In genomic region chr11:95262994-95263764, GRCh38 we compare ENCODE assay signal across 22 cellular contexts. TPM values are rescaled to one million over a fixed set of nuclear protein-coding genes. Genes with fewer than 3 reads are reported as not detected.
DNase-seq lines count a peak whose midpoint lies in the region; ATAC-seq and TF ChIP-seq lines count a peak whose summit lies in the region.
"Had no signal": no experiment of that assay in that cellular context is flagged by ENCODE, and none has a peak within 500 bp of the region (broad histone marks: within the 10 kb centered on the region; RNA-seq: fewer than 3 reads in every experiment).

No MANE protein-coding gene starts in this region.

- DNase-seq in activated CD4-positive, alpha-beta T cell treated with anti-CD3 and anti-CD28 coated beads for 36 hours, result no peak
- DNase-seq in activated CD4-positive, alpha-beta T cell treated with anti-CD3 and anti-CD28 coated beads, Interleukin-2, amount 50 U/mL, for 48 hours, result no peak
- DNase-seq in KG1 (lab: John Stamatoyannopoulos, UW), result peak; percentile 23
- no peak for DNase-seq in T-helper 17 cell
- no peak for DNase-seq in left lung
- no peak for DNase-seq in dermis blood vessel endothelial cell
- DNase-seq in testis, result no peak
- no peak for DNase-seq in vagina (ENCODE audit: extremely low spot score in 2 of 2)
- DNase-seq: activated CD4-positive, alpha-beta T cell treated with anti-CD3 and anti-CD28 coated beads, Interleukin-2, amount 50 U/mL, for 1 hour; activated T-cell treated with anti-CD3 and anti-CD28 coated beads, Interleukin-2, amount 50 U/mL, for 1 hour; body of pancreas; midbrain; NCI-H2081 treated with DMSO at 0.1 percent for 48 hours; NCI-H526 treated with DMSO at 0.1 percent for 48 hours; Peyer's patch; posterior cingulate gyrus; stimulated activated CD4-positive, alpha-beta T cell treated with anti-CD3 and anti-CD28 coated beads, Interleukin-1b, Interleukin-23, amount 100 ng/mL, for 48 hours had no signal

- CTCF ChIA-PET in activated CD4-positive, alpha-beta T cell treated with anti-CD3 and anti-CD28 coated beads for 36 hours (lab: Charles Lee), result interaction anchor here (1.1 to 1.3 kb wide), 3 partner anchors 8 to 113 kb away, joined by 3 read pairs; no protein-coding TSS in a partner anchor

- no peaks in the 10 kb centered on the region for H3K9me3 Mint-ChIP-seq in activated CD4-positive, alpha-beta T cell treated with anti-CD3 and anti-CD28 coated beads for 36 hours (ENCODE audit: low read depth)

- H3K9me3 ChIP-seq in T-helper 17 cell (ENCODE audit: control insufficient read depth, low read length, poor library complexity, severe bottlenecking) (no peaks in the 10 kb centered on the region), left lung (no peaks in the 10 kb centered on the region), testis (no peaks in the 10 kb centered on the region), vagina (no peaks in the 10 kb centered on the region)
- H3K9me3 ChIP-seq: body of pancreas, Peyer's patch, SJSA1 had no signal

- ATAC-seq in activated CD4-positive, alpha-beta T cell treated with anti-CD3 and anti-CD28 coated beads for 36 hours, result peak; percentile 61
- no peak for ATAC-seq in T-helper 17 cell
- ATAC-seq in left lung, result peak; percentile 54
- ATAC-seq: body of pancreas, left lobe of liver had no signal

- TF ChIP-seq CTCF in left lung (IDR thresholded peaks at IDR 0.05) (no peak), testis (IDR thresholded peaks at IDR 0.05) (no peak), vagina (IDR thresholded peaks at IDR 0.05) (no peak)

- H3K27ac Mint-ChIP-seq in activated CD4-positive, alpha-beta T cell treated with anti-CD3 and anti-CD28 coated beads for 36 hours, result no peak overlapping the region
- peak overlapping the region; percentile 44 for H3K27ac Mint-ChIP-seq in T-helper 17 cell
- H3K27ac Mint-ChIP-seq: activated naive CD8-positive, alpha-beta T cell; IgD-negative memory B cell had no signal

- H3K27me3 ChIP-seq in left lung (no peaks in the 10 kb centered on the region), testis (no peaks in the 10 kb centered on the region), vagina (no peaks in the 10 kb centered on the region)
- H3K27me3 ChIP-seq: body of pancreas, Peyer's patch, SJSA1 had no signal

- peaks cover 7% of the 10 kb centered on the region for H3K4me1 Mint-ChIP-seq in activated CD4-positive, alpha-beta T cell treated with anti-CD3 and anti-CD28 coated beads for 36 hours
- H3K4me1 Mint-ChIP-seq in T-helper 17 cell, result peaks cover 7% of the 10 kb centered on the region

- intact Hi-C loops in activated CD4-positive, alpha-beta T cell treated with anti-CD3 and anti-CD28 coated beads for 36 hours (cut with DNase I, micrococcal nuclease), result no loop called here
- intact Hi-C loops in left lung (cut with DNase I), result no loop called here
- intact Hi-C loops in testis (cut with DNase I; ENCODE audit: low total_unique reads), result no loop called here
- intact Hi-C loops in vagina (cut with DNase I), result no loop called here

- H3K4me3 ChIP-seq in left lung (no peak overlapping the region), testis (no peak overlapping the region), vagina (no peak overlapping the region)
- H3K4me3 ChIP-seq: body of pancreas, Peyer's patch, SJSA1 had no signal

- no peak for TF ChIP-seq POLR2A in testis (IDR thresholded peaks at IDR 0.05)
- no peak for TF ChIP-seq POLR2A in vagina (IDR thresholded peaks at IDR 0.05)

- no peaks in the 10 kb centered on the region for H3K36me3 ChIP-seq in left lung
- H3K36me3 ChIP-seq in testis (ENCODE audit: low read depth, missing control alignments), result no peaks in the 10 kb centered on the region
- H3K36me3 ChIP-seq in vagina, result no peaks in the 10 kb centered on the region
- H3K36me3 ChIP-seq: Peyer's patch, SJSA1 had no signal

- H3K36me3 Mint-ChIP-seq in activated CD4-positive, alpha-beta T cell treated with anti-CD3 and anti-CD28 coated beads for 36 hours (ENCODE audit: low read depth), result no peaks in the 10 kb centered on the region
- no peaks in the 10 kb centered on the region for H3K36me3 Mint-ChIP-seq in T-helper 17 cell (ENCODE audit: low read depth)

- H3K27me3 Mint-ChIP-seq in activated CD4-positive, alpha-beta T cell treated with anti-CD3 and anti-CD28 coated beads for 36 hours, result no peaks in the 10 kb centered on the region
- no peaks in the 10 kb centered on the region for H3K27me3 Mint-ChIP-seq in T-helper 17 cell
- H3K27me3 Mint-ChIP-seq: activated naive CD8-positive, alpha-beta T cell had no signal

- H3K4me1 ChIP-seq in left lung (peaks cover 6 to 14% of the 10 kb centered on the region in 2 donors), testis (peaks cover 8% of the 10 kb centered on the region), vagina (peaks cover 4% of the 10 kb centered on the region)
- H3K4me1 ChIP-seq: Peyer's patch, SJSA1 had no signal

- POLR2A ChIA-PET in activated CD4-positive, alpha-beta T cell treated with anti-CD3 and anti-CD28 coated beads for 36 hours (lab: Charles Lee), result interaction anchor here (1.0 kb wide), 1 partner anchor 9 kb away, joined by 3 read pairs; no protein-coding TSS in a partner anchor

- H3K4me3 Mint-ChIP-seq in activated CD4-positive, alpha-beta T cell treated with anti-CD3 and anti-CD28 coated beads for 36 hours, result no peak overlapping the region
- no peak overlapping the region for H3K4me3 Mint-ChIP-seq in T-helper 17 cell
- H3K4me3 Mint-ChIP-seq: activated naive CD8-positive, alpha-beta T cell; nephron had no signal

- WGBS in testis, 2 donors, result 71 to 84% methylated on average over 2 of the region's 2 CpGs

- H3K27ac ChIP-seq in left lung, result no peak overlapping the region
- H3K27ac ChIP-seq in testis, result no peak overlapping the region
- H3K27ac ChIP-seq in vagina, result no peak overlapping the region
- H3K27ac ChIP-seq: body of pancreas, Peyer's patch, SJSA1 had no signal

RNA-seq across cellular contexts. Expression of gene SESN3, which starts 32.2 kb away (rescaled TPM):
- 10 to 100 TPM in 1 of 2 experiments, 1 to 10 TPM in 1; 8.4 to 12.3 TPM for total RNA-seq in activated CD4-positive, alpha-beta T cell treated with anti-CD3 and anti-CD28 coated beads for 36 hours
- 10 to 100 TPM; 48.7 to 53.0 TPM for total RNA-seq in T-helper 17 cell
- total RNA-seq in left lung, result 10 to 100 TPM; 45.0 to 80.7 TPM
- 95.6 and 113 TPM in 2 replicates for total RNA-seq in dermis blood vessel endothelial cell
- total RNA-seq in testis, result 10 to 100 TPM; 27.5 to 66.9 TPM
- 106 TPM for polyA plus RNA-seq in testis (ENCODE audit: insufficient read depth, low read depth, low replicate concordance)
- total RNA-seq in vagina, result 28.2 TPM
